Comparison of ENCODE assay signal across 19 cellular contexts in the genomic region with DNA sequence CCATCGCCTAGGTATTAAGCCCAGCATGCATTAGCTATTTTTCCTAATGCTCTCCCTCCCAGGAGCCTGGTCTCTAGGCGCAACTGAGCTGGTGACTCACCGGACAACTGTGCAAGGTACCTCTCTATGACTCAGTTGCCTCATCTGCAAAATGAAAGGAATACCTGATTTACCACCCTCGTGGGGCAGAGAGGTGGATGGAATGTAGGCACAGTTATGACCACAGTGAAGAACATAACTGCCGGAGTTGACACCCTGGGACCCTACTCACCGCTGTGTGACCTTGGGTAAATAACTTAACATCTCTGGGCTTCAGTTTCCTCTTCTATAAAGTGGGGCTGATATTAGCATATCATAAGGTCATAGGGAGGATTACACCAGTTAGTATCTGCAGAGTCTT. TPM values are rescaled to one million over a fixed set of nuclear protein-coding genes. Genes with fewer than 3 reads are reported as not detected.
DNase-seq lines count a peak whose midpoint lies in the region; ATAC-seq and TF ChIP-seq lines count a peak whose summit lies in the region.
"Had no signal": no experiment of that assay in that cellular context is flagged by ENCODE, and none has a peak within 500 bp of the region (broad histone marks: within the 10 kb centered on the region; RNA-seq: fewer than 3 reads in every experiment).

No MANE protein-coding gene starts in this region.

- no peaks in the 10 kb centered on the region for H3K9me2 ChIP-seq in HCT116 (ENCODE audit: insufficient read depth)

- no peaks in the 10 kb centered on the region for H3K79me2 ChIP-seq in HCT116 (ENCODE audit: insufficient read depth, low read length)

- no peaks in the 10 kb centered on the region for H3K36me3 ChIP-seq in HCT116 (ENCODE audit: control insufficient read depth in 1 of 2, insufficient read depth in 2 of 2, low read length in 2 of 2)
- peaks cover 0 to 49% (median 13%) of the 10 kb centered on the region in 3 experiments for H3K36me3 ChIP-seq in naive thymus-derived CD4-positive, alpha-beta T cell (ENCODE audit: control insufficient read depth in 2 of 3, insufficient read depth in 3 of 3, low read length in 3 of 3)
- H3K36me3 ChIP-seq: esophagus muscularis mucosa, prostate gland, WERI-Rb-1 had no signal

- H4K20me1 ChIP-seq in HCT116 (ENCODE audit: insufficient read depth) = no peaks in the 10 kb centered on the region

- CTCF ChIA-PET in activated CD4-positive, alpha-beta T cell treated with anti-CD3 and anti-CD28 coated beads, Interleukin-2, amount 10 ng/mL, durations not matched to agents 7 days and 5 days (lab: Charles Lee) = interaction anchor here (0.6 to 4.8 kb wide), 7 partner anchors 13 to 1109 kb away, joined by 3 to 26 read pairs (median 4); partner anchors contain the start of gene BCL11B
- CTCF ChIA-PET in HCT116 (lab: Charles Lee) = no interaction called here
- CTCF ChIA-PET in naive thymus-derived CD4-positive, alpha-beta T cell (lab: Charles Lee) = interaction anchor here (1.1 kb wide), 1 partner anchor 34 kb away, joined by 3 read pairs; no protein-coding TSS in a partner anchor

- DNase-seq in activated CD4-positive, alpha-beta T cell treated with anti-CD3 and anti-CD28 coated beads, Interleukin-2, amount 10 ng/mL, durations not matched to agents 7 days and 5 days = no peak
- no peak for DNase-seq in activated CD4-positive, alpha-beta T cell treated with anti-CD3 and anti-CD28 coated beads, Interleukin-2, amount 50 U/mL, for 1 hour
- DNase-seq in HCT116 (ENCODE audit: low read depth, low spot score) (no peak), dedifferentiated amniotic fluid mesenchymal stem cell (ENCODE audit: extremely low spot score) (no peak)
- no peak for DNase-seq in naive thymus-derived CD4-positive, alpha-beta T cell
- DNase-seq: Caco-2, cortex of kidney, NCI-H1417, NCI-H2171 treated with DMSO at 0.1 percent for 48 hours, SW 1271, WERI-Rb-1 had no signal

- TF ChIP-seq CTCF in HCT116 (IDR thresholded peaks at IDR 0.05 in 2 of 3, conservative IDR thresholded peaks at IDR 0.05 in 1 of 3; ENCODE audit: borderline replicate concordance in 1 of 3, insufficient read depth in 1 of 3, low read depth in 2 of 3, low read length in 2 of 3) = no peak

- H3K4me3 Mint-ChIP-seq in activated CD4-positive, alpha-beta T cell treated with anti-CD3 and anti-CD28 coated beads, Interleukin-2, amount 10 ng/mL, durations not matched to agents 7 days and 5 days = peak overlapping the region; percentile 82
- peak overlapping the region; percentile 86 for H3K4me3 Mint-ChIP-seq in activated naive CD8-positive, alpha-beta T cell
- H3K4me3 Mint-ChIP-seq in naive thymus-derived CD4-positive, alpha-beta T cell = peak overlapping the region; percentile 75 to 93 (median 90)

- H3K4me1 ChIP-seq in HCT116 (ENCODE audit: control insufficient read depth in 1 of 2, insufficient read depth in 2 of 2, low read length in 2 of 2) = peaks cover 26 to 32% of the 10 kb centered on the region in 2 experiments
- peaks cover 82 to 85% of the 10 kb centered on the region in 2 donors for H3K4me1 ChIP-seq in naive thymus-derived CD4-positive, alpha-beta T cell (ENCODE audit: control insufficient read depth in 2 of 2, insufficient read depth in 2 of 2, low read length in 2 of 2)
- H3K4me1 ChIP-seq: Caco-2, prostate gland had no signal

- H3K9me3 Mint-ChIP-seq in activated CD4-positive, alpha-beta T cell treated with anti-CD3 and anti-CD28 coated beads, Interleukin-2, amount 10 ng/mL, durations not matched to agents 7 days and 5 days = no peaks in the 10 kb centered on the region
- H3K9me3 Mint-ChIP-seq in activated naive CD8-positive, alpha-beta T cell (ENCODE audit: low read depth) = no peaks in the 10 kb centered on the region
- H3K9me3 Mint-ChIP-seq in naive thymus-derived CD4-positive, alpha-beta T cell = peaks cover 0 to 17% (median 0%) of the 10 kb centered on the region in 11 donors
- H3K9me3 Mint-ChIP-seq: nephron had no signal

- TF ChIP-seq RAD21 in HCT116 (IDR thresholded peaks at IDR 0.05; ENCODE audit: low read depth) = no peak

- H2AFZ ChIP-seq in HCT116 (ENCODE audit: low read depth, low read length, poor library complexity, severe bottlenecking) = no peak overlapping the region

- H3K4me3 ChIP-seq in HCT116 (replicated peaks in 1 of 2; ENCODE audit: low read depth in 1 of 2, low read length in 2 of 2) = no peak overlapping the region
- peak overlapping the region; percentile 24 for H3K4me3 ChIP-seq in naive thymus-derived CD4-positive, alpha-beta T cell (ENCODE audit: low read length)
- H3K4me3 ChIP-seq: esophagus muscularis mucosa, lung, prostate gland had no signal

- H3K27me3 ChIP-seq in HCT116 (ENCODE audit: insufficient read depth, low read length) = no peaks in the 10 kb centered on the region; the same call in 1 of the 2 replicates
- no peaks in the 10 kb centered on the region for H3K27me3 ChIP-seq in naive thymus-derived CD4-positive, alpha-beta T cell (ENCODE audit: control insufficient read depth in 2 of 2, insufficient read depth in 2 of 2, low read length in 2 of 2)

- no peaks in the 10 kb centered on the region for H3K27me3 Mint-ChIP-seq in activated CD4-positive, alpha-beta T cell treated with anti-CD3 and anti-CD28 coated beads, Interleukin-2, amount 10 ng/mL, durations not matched to agents 7 days and 5 days
- no peaks in the 10 kb centered on the region for H3K27me3 Mint-ChIP-seq in activated naive CD8-positive, alpha-beta T cell
- no peaks in the 10 kb centered on the region for H3K27me3 Mint-ChIP-seq in naive thymus-derived CD4-positive, alpha-beta T cell

- H3K27ac ChIP-seq in HCT116 (ENCODE audit: low read depth, low read length) = no peak overlapping the region
- peak overlapping the region; percentile 98 for H3K27ac ChIP-seq in naive thymus-derived CD4-positive, alpha-beta T cell (ENCODE audit: low read depth, low read length)
- H3K27ac ChIP-seq: esophagus muscularis mucosa, KMS-11, prostate gland, WERI-Rb-1 had no signal

- intact Hi-C loops in HCT116 (cut with micrococcal nuclease) = no loop called here
- intact Hi-C loops in naive thymus-derived CD4-positive, alpha-beta T cell (cut with micrococcal nuclease) = no loop called here

- TF ChIP-seq POLR2A in HCT116 (IDR thresholded peaks at IDR 0.05; ENCODE audit: borderline replicate concordance, extremely low read depth, insufficient read depth, insufficient read length) = no peak

- POLR2A ChIA-PET in activated CD4-positive, alpha-beta T cell treated with anti-CD3 and anti-CD28 coated beads, Interleukin-2, amount 10 ng/mL, durations not matched to agents 7 days and 5 days (lab: Charles Lee) = interaction anchor here (1.4 kb wide), 1 partner anchor 12 kb away, joined by 4 read pairs; no protein-coding TSS in a partner anchor
- POLR2A ChIA-PET in HCT116 (lab: Charles Lee) = no interaction called here
- POLR2A ChIA-PET in naive thymus-derived CD4-positive, alpha-beta T cell (lab: Charles Lee) = interaction anchor here (0.6 to 54.4 kb wide), 7 partner anchors 8 to 1113 kb away, joined by 3 to 2458 read pairs (median 5); partner anchors contain the start of gene BCL11B

- H3K4me1 Mint-ChIP-seq in activated CD4-positive, alpha-beta T cell treated with anti-CD3 and anti-CD28 coated beads, Interleukin-2, amount 10 ng/mL, durations not matched to agents 7 days and 5 days = peaks cover 86% of the 10 kb centered on the region
- H3K4me1 Mint-ChIP-seq in activated naive CD8-positive, alpha-beta T cell (ENCODE audit: low read depth) = peaks cover 84% of the 10 kb centered on the region
- H3K4me1 Mint-ChIP-seq in naive thymus-derived CD4-positive, alpha-beta T cell = peaks cover 52 to 90% (median 85%) of the 10 kb centered on the region in 7 donors

- no peaks in the 10 kb centered on the region for H3K9me3 ChIP-seq in HCT116 (ENCODE audit: control insufficient read depth in 1 of 2, insufficient read depth in 1 of 2, low read depth in 1 of 2, low read length in 2 of 2)
- H3K9me3 ChIP-seq in naive thymus-derived CD4-positive, alpha-beta T cell (ENCODE audit: control insufficient read depth in 2 of 3, low read length in 3 of 3) = no peaks in the 10 kb centered on the region
- H3K9me3 ChIP-seq: Caco-2, esophagus muscularis mucosa, prostate gland had no signal

- BruUV-seq in HCT116 (replicated peaks; lab: Mats Ljungman, UMichigan) = no TSS peak

- H3K9ac ChIP-seq in HCT116 (ENCODE audit: low read length) = no peak overlapping the region
- H3K9ac ChIP-seq: KMS-11 had no signal

- peak overlapping the region; percentile 94 for H3K27ac Mint-ChIP-seq in activated CD4-positive, alpha-beta T cell treated with anti-CD3 and anti-CD28 coated beads, Interleukin-2, amount 10 ng/mL, durations not matched to agents 7 days and 5 days
- H3K27ac Mint-ChIP-seq in activated naive CD8-positive, alpha-beta T cell = peak overlapping the region; percentile 99
- H3K27ac Mint-ChIP-seq in naive thymus-derived CD4-positive, alpha-beta T cell = peak overlapping the region; percentile 91 to 100 (median 100)

- ATAC-seq in HCT116 = peak; percentile 82
- ATAC-seq in naive thymus-derived CD4-positive, alpha-beta T cell = no peak
- no peak for ATAC-seq in GM21526 (IDR thresholded peaks at IDR 0.05; ENCODE audit: low FRiP score, unreplicated experiment)
- ATAC-seq in GM18907 (IDR thresholded peaks at IDR 0.05; ENCODE audit: unreplicated experiment) = no peak

- H3K36me3 Mint-ChIP-seq in activated CD4-positive, alpha-beta T cell treated with anti-CD3 and anti-CD28 coated beads, Interleukin-2, amount 10 ng/mL, durations not matched to agents 7 days and 5 days (ENCODE audit: low read depth) = peaks cover 79% of the 10 kb centered on the region
- H3K36me3 Mint-ChIP-seq in activated naive CD8-positive, alpha-beta T cell = peaks cover 10% of the 10 kb centered on the region
- peaks cover 11 to 66% (median 47%) of the 10 kb centered on the region in 5 donors for H3K36me3 Mint-ChIP-seq in naive thymus-derived CD4-positive, alpha-beta T cell

- H3K4me2 ChIP-seq in HCT116 (ENCODE audit: low read length) = peak overlapping the region; percentile 61
- H3K4me2 ChIP-seq: KMS-11 had no signal

- RAD21 ChIA-PET in HCT116 (lab: Charles Lee; ENCODE audit: low non-redundant PET in 1 of 2, low total read pairs in 2 of 2, uncharacterized antibody in 2 of 2, unreplicated experiment in 2 of 2) = interaction anchor here in 1 of 2 experiments (0.6 kb wide), 1 partner anchor 25 kb away, joined by 6 read pairs; no protein-coding TSS in a partner anchor

TF ChIP-seq in HCT116, 20 proteins besides CTCF, POLR2A, EP300 and RAD21 (continues in another document):
- TF ChIP-seq MAX (IDR thresholded peaks at IDR 0.05) (peak; percentile 43; the same call in 1 of the 2 replicates), TCF7L2 (IDR thresholded peaks at IDR 0.05; ENCODE audit: borderline replicate concordance, extremely low read depth, insufficient read depth, insufficient read length) (no peak)

RNA-seq across cellular contexts. Expression of gene BCL11B, which starts 22.6 kb away (rescaled TPM):
- 100 to 1,000 TPM; 115 to 116 TPM for total RNA-seq in activated CD4-positive, alpha-beta T cell treated with anti-CD3 and anti-CD28 coated beads, Interleukin-2, amount 10 ng/mL, durations not matched to agents 7 days and 5 days
- 1.1 TPM for total RNA-seq in HCT116 (2021; ENCODE audit: unreplicated experiment)
- polyA plus RNA-seq in HCT116 (2012) = 0.11 and 0.23 TPM in 2 replicates
- 100 to 1,000 TPM in 4 of 5 experiments, 10 to 100 TPM in 1; 96.3 to 269 (median 223) TPM for total RNA-seq in naive thymus-derived CD4-positive, alpha-beta T cell
- 10 to 100 TPM; 10.9 to 11.6 TPM for polyA plus RNA-seq in naive thymus-derived CD4-positive, alpha-beta T cell

Comparison
In these comparisons a context has a peak if more than half of its experiments do, and no peak if none do; other contexts are left out.
1. RNA of gene BCL11B, which starts 22.6 kb away (total RNA-seq): 96.3 to 269 TPM in naive thymus-derived CD4-positive, alpha-beta T cell and 115 to 116 TPM in activated CD4-positive, alpha-beta T cell treated with anti-CD3 and anti-CD28 coated beads, Interleukin-2, amount 10 ng/mL, durations not matched to agents 7 days and 5 days; 1.1 TPM in HCT116 (single experiment); every median in the first group is over 10 times any median in the second.
2. Peak in every context shown above with its lines, with median percentiles within 50 percentile points of each other: H3K27ac Mint-ChIP-seq and H3K4me3 Mint-ChIP-seq.